In the genomic region with DNA sequence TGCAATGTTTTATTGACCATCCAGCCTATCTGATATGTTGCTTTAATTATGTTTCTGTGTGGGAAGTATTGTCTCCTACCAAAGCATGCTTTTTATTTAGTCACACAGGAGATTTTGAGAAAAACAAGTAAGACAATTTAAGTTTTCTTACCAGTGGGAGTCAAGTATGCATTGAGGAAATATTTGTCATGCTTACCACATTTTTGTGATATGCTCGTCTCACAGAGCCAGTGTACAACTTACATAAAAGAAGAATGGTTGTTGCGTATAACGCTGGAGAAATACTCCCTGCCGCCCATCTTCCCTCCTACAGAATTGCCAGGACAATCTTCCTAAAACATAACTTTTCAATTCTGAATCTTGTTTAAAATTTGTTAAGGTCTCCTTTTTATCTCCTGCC, we compare ENCODE assay signal across 18 cellular contexts. TPM values are rescaled to one million over a fixed set of nuclear protein-coding genes. Genes with fewer than 3 reads are reported as not detected.
"Had no signal": no experiment of that assay in that cellular context is flagged by ENCODE, and none has a peak within 500 bp of the region (broad histone marks: within the 10 kb centered on the region; RNA-seq: fewer than 3 reads in every experiment).

No MANE protein-coding gene starts in this region.

- DNase-seq: activated CD4-positive, alpha-beta T cell treated with anti-CD3 and anti-CD28 coated beads, Interleukin-2, amount 50 U/mL, for 48 hours; activated naive CD8-positive, alpha-beta T cell treated with anti-CD3 and anti-CD28 coated beads, Interleukin-2, amount 10 ng/mL, durations not matched to agents 7 days and 5 days; anterior cingulate cortex; gastrocnemius medialis; heart right ventricle; kidney glomerular epithelial cell; left ventricle myocardium inferior; mammary epithelial cell; naive B cell; pancreas; right lobe of liver; spleen; stimulated activated CD4-positive, alpha-beta T cell treated with anti-CD3 and anti-CD28 coated beads, Interleukin-4, amount 100 ng/mL, for 4 hours; testis; upper lobe of left lung had no signal

- H2AFZ ChIP-seq: neural progenitor cell had no signal

- H3K4me1 ChIP-seq: gastrocnemius medialis, heart right ventricle, left ventricle myocardium inferior, neural progenitor cell, pancreas, right lobe of liver, spleen, testis had no signal

- H3K4me3 ChIP-seq: gastrocnemius medialis, heart right ventricle, left ventricle myocardium inferior, neural progenitor cell, pancreas, right lobe of liver, spleen, testis, upper lobe of left lung had no signal

- H3K9ac ChIP-seq: neural progenitor cell had no signal

- ATAC-seq: gastrocnemius medialis; heart right ventricle; pancreas; right lobe of liver; stimulated activated memory B cell treated with anti-CD40 and anti-IgM and Interleukin-4, amounts not matched to agents 10 μg/mL and 1 μg/mL and 100 μg/mL, for 72 hours had no signal

- H3K9me3 ChIP-seq: gastrocnemius medialis, heart right ventricle, left ventricle myocardium inferior, pancreas, right lobe of liver, spleen, testis, upper lobe of left lung had no signal

- H3K27ac ChIP-seq: epithelial cell of prostate, gastrocnemius medialis, heart right ventricle, left ventricle myocardium inferior, neural progenitor cell, pancreas, right lobe of liver, spleen, testis, upper lobe of left lung had no signal

- H3K4me2 ChIP-seq: neural progenitor cell had no signal

- H3K27me3 ChIP-seq: gastrocnemius medialis, heart right ventricle, neural progenitor cell, pancreas, right lobe of liver, testis, upper lobe of left lung had no signal

- H3K36me3 ChIP-seq: gastrocnemius medialis, heart right ventricle, left ventricle myocardium inferior, neural progenitor cell, pancreas, right lobe of liver, spleen, upper lobe of left lung had no signal

RNA-seq across cellular contexts. Expression of gene FILIP1, which starts 37.1 kb away (rescaled TPM):
- total RNA-seq: activated naive CD8-positive, alpha-beta T cell treated with anti-CD3 and anti-CD28 coated beads, Interleukin-2, amount 10 ng/mL, durations not matched to agents 7 days and 5 days had no signal
- polyA plus RNA-seq: mammary epithelial cell had no signal
